Comparison of ENCODE assay signal across 22 cellular contexts in the genomic region with DNA sequence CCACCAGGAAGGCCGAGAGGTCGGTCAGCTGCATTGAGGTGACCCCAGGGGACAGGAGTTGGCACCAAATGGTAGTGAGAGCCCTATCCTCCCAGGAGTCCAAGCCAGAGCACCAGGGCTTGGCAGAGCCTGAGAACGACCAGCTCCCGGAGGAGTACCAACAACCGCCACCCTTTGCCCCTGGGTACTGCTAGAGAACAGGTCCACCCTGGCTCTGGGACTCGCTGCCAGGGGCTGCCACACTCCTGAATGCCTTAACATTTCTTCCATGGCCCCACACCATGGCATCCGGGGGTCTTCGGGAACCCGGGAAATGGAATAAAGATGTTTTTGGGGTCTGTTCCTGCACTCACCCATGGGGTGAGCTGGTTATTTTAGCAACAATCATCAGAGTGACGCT. TPM values are rescaled to one million over a fixed set of nuclear protein-coding genes. Genes with fewer than 3 reads are reported as not detected.
DNase-seq lines count a peak whose midpoint lies in the region; ATAC-seq and TF ChIP-seq lines count a peak whose summit lies in the region.
"Had no signal": no experiment of that assay in that cellular context is flagged by ENCODE, and none has a peak within 500 bp of the region (broad histone marks: within the 10 kb centered on the region; RNA-seq: fewer than 3 reads in every experiment).

No MANE protein-coding gene starts in this region.

- no peak overlapping the region for H3K27ac ChIP-seq in GM23248

- H3K4me1 Mint-ChIP-seq in activated CD4-positive, alpha-beta memory T cell treated with anti-CD3 and anti-CD28 coated beads, Interleukin-2, amount 10 ng/mL, durations not matched to agents 7 days and 5 days, result peaks cover 43% of the 10 kb centered on the region
- H3K4me1 Mint-ChIP-seq in activated CD4-positive, alpha-beta memory T cell treated with anti-CD3 and anti-CD28 coated beads for 36 hours (ENCODE audit: low read depth), result peaks cover 18% of the 10 kb centered on the region
- H3K4me1 Mint-ChIP-seq in immature natural killer cell, result peaks cover 41 to 49% of the 10 kb centered on the region in 2 donors
- peaks cover 63% of the 10 kb centered on the region for H3K4me1 Mint-ChIP-seq in stimulated activated memory B cell treated with anti-CD40 and anti-IgM and Interleukin-4, amounts not matched to agents 10 μg/mL and 1 μg/mL and 100 μg/mL, for 72 hours

- H3K9ac ChIP-seq in GM23248, result no peak overlapping the region
- H3K9ac ChIP-seq: SK-N-SH had no signal

- no peaks in the 10 kb centered on the region for H3K9me3 ChIP-seq in GM23248 (ENCODE audit: low read depth)
- H3K9me3 ChIP-seq: SK-N-SH had no signal

- H3K9me2 ChIP-seq in GM23248 (ENCODE audit: insufficient read depth), result no peaks in the 10 kb centered on the region
- H3K9me2 ChIP-seq: SK-N-SH had no signal

- H3K27me3 ChIP-seq in GM23248 (replicated peaks; ENCODE audit: insufficient read depth), result 0 out of 2 replicates have a peak, but pooled peaks cover 7% of the 10 kb centered on the region

- peaks cover 53% of the 10 kb centered on the region for H3K36me3 Mint-ChIP-seq in activated CD4-positive, alpha-beta memory T cell treated with anti-CD3 and anti-CD28 coated beads, Interleukin-2, amount 10 ng/mL, durations not matched to agents 7 days and 5 days (ENCODE audit: low read depth)
- peaks cover 45% of the 10 kb centered on the region for H3K36me3 Mint-ChIP-seq in activated CD4-positive, alpha-beta memory T cell treated with anti-CD3 and anti-CD28 coated beads for 36 hours
- peaks cover 20 to 46% (median 20%) of the 10 kb centered on the region in 3 donors for H3K36me3 Mint-ChIP-seq in immature natural killer cell
- peaks cover 56% of the 10 kb centered on the region for H3K36me3 Mint-ChIP-seq in stimulated activated memory B cell treated with anti-CD40 and anti-IgM and Interleukin-4, amounts not matched to agents 10 μg/mL and 1 μg/mL and 100 μg/mL, for 72 hours

- peak; percentile 12 for TF ChIP-seq POLR2A in GM18505 (IDR thresholded peaks at IDR 0.05; ENCODE audit: borderline replicate concordance, extremely low read depth, insufficient read depth, insufficient read length)
- TF ChIP-seq POLR2A in lower leg skin (IDR thresholded peaks at IDR 0.05), result no peak

- DNase-seq in activated CD4-positive, alpha-beta memory T cell treated with anti-CD3 and anti-CD28 coated beads, Interleukin-2, amount 10 ng/mL, durations not matched to agents 7 days and 5 days, result no peak
- DNase-seq in activated CD4-positive, alpha-beta memory T cell treated with anti-CD3 and anti-CD28 coated beads for 36 hours, result no peak
- DNase-seq in immature natural killer cell, result no peak
- DNase-seq in cerebellar cortex (ENCODE audit: low spot score), result no peak
- DNase-seq in lower leg skin (ENCODE audit: low spot score in 2 of 2), result no peak
- DNase-seq in GM23248, result no peak
- DNase-seq: 8988T; C1 segment of cervical spinal cord; Calu3; CD8-positive, alpha-beta memory T cell; DMS79 treated with DMSO at 0.1 percent for 48 hours; GF-D8; NCI-H2029; NCI-H446; NCI-H524 treated with DMSO at 0.1 percent for 48 hours; NCI-H774; SK-N-SH; SW 1271 had no signal

- in situ Hi-C loops in GM23248 (cut with MboI), result no loop called here

- POLR2A ChIA-PET in activated CD4-positive, alpha-beta memory T cell treated with anti-CD3 and anti-CD28 coated beads, Interleukin-2, amount 10 ng/mL, durations not matched to agents 7 days and 5 days (lab: Charles Lee), result interaction anchor here (1.0 to 5.5 kb wide), 4 partner anchors 10 to 19 kb away, joined by 3 to 39 read pairs (median 3); a partner anchor contains a TSS
- POLR2A ChIA-PET in activated CD4-positive, alpha-beta memory T cell treated with anti-CD3 and anti-CD28 coated beads for 36 hours (lab: Charles Lee), result no interaction called here

- H3K27ac Mint-ChIP-seq in activated CD4-positive, alpha-beta memory T cell treated with anti-CD3 and anti-CD28 coated beads, Interleukin-2, amount 10 ng/mL, durations not matched to agents 7 days and 5 days, result peak overlapping the region; percentile 21
- H3K27ac Mint-ChIP-seq in activated CD4-positive, alpha-beta memory T cell treated with anti-CD3 and anti-CD28 coated beads for 36 hours, result no peak overlapping the region
- H3K27ac Mint-ChIP-seq in immature natural killer cell, result peak overlapping the region in 4 of 6 donors; percentile 28 to 54 (median 46)
- H3K27ac Mint-ChIP-seq in stimulated activated memory B cell treated with anti-CD40 and anti-IgM and Interleukin-4, amounts not matched to agents 10 μg/mL and 1 μg/mL and 100 μg/mL, for 72 hours, result peak overlapping the region; percentile 56
- H3K27ac Mint-ChIP-seq: CD8-positive, alpha-beta memory T cell had no signal

- no peak for TF ChIP-seq CTCF in lower leg skin (IDR thresholded peaks at IDR 0.05)

- CTCF ChIA-PET in activated CD4-positive, alpha-beta memory T cell treated with anti-CD3 and anti-CD28 coated beads, Interleukin-2, amount 10 ng/mL, durations not matched to agents 7 days and 5 days (lab: Charles Lee), result no interaction called here
- CTCF ChIA-PET in activated CD4-positive, alpha-beta memory T cell treated with anti-CD3 and anti-CD28 coated beads for 36 hours (lab: Charles Lee), result interaction anchor here (0.9 kb wide), 1 partner anchor 95 kb away, joined by 4 read pairs; no protein-coding TSS in a partner anchor

- H4K20me1 ChIP-seq in GM23248 (ENCODE audit: insufficient read depth), result no peaks in the 10 kb centered on the region

- H3K4me1 ChIP-seq in GM23248 (ENCODE audit: insufficient read depth), result peaks cover 10% of the 10 kb centered on the region

- peaks cover 13% of the 10 kb centered on the region for H3F3A ChIP-seq in GM23248 (ENCODE audit: insufficient read depth)

- no peak overlapping the region for H2AFZ ChIP-seq in GM23248

- H3K4me2 ChIP-seq in GM23248 (ENCODE audit: unreplicated experiment), result no peak overlapping the region
- H3K4me2 ChIP-seq: SK-N-SH had no signal

- no peaks in the 10 kb centered on the region for H3K9me3 Mint-ChIP-seq in activated CD4-positive, alpha-beta memory T cell treated with anti-CD3 and anti-CD28 coated beads, Interleukin-2, amount 10 ng/mL, durations not matched to agents 7 days and 5 days
- H3K9me3 Mint-ChIP-seq in activated CD4-positive, alpha-beta memory T cell treated with anti-CD3 and anti-CD28 coated beads for 36 hours, result no peaks in the 10 kb centered on the region
- H3K9me3 Mint-ChIP-seq in immature natural killer cell, result no peaks in the 10 kb centered on the region
- no peaks in the 10 kb centered on the region for H3K9me3 Mint-ChIP-seq in stimulated activated memory B cell treated with anti-CD40 and anti-IgM and Interleukin-4, amounts not matched to agents 10 μg/mL and 1 μg/mL and 100 μg/mL, for 72 hours
- H3K9me3 Mint-ChIP-seq: CD8-positive, alpha-beta memory T cell had no signal

- intact Hi-C loops in activated CD4-positive, alpha-beta memory T cell treated with anti-CD3 and anti-CD28 coated beads for 36 hours (cut with micrococcal nuclease), result no loop called here
- intact Hi-C loops in lower leg skin (cut with DNase I; ENCODE audit: low total_unique reads), result loop anchor here (5.0 kb wide), 1 partner anchor 1570 kb away; no protein-coding TSS in a partner anchor

- H3K27me3 Mint-ChIP-seq in activated CD4-positive, alpha-beta memory T cell treated with anti-CD3 and anti-CD28 coated beads, Interleukin-2, amount 10 ng/mL, durations not matched to agents 7 days and 5 days, result no peaks in the 10 kb centered on the region
- no peaks in the 10 kb centered on the region for H3K27me3 Mint-ChIP-seq in activated CD4-positive, alpha-beta memory T cell treated with anti-CD3 and anti-CD28 coated beads for 36 hours
- peaks cover 0 to 8% (median 0%) of the 10 kb centered on the region in 3 donors for H3K27me3 Mint-ChIP-seq in immature natural killer cell (ENCODE audit: low read depth in 3 of 3)
- no peaks in the 10 kb centered on the region for H3K27me3 Mint-ChIP-seq in stimulated activated memory B cell treated with anti-CD40 and anti-IgM and Interleukin-4, amounts not matched to agents 10 μg/mL and 1 μg/mL and 100 μg/mL, for 72 hours
- H3K27me3 Mint-ChIP-seq: CD8-positive, alpha-beta memory T cell had no signal

- 75 to 81% methylated on average over 10 of the region's 10 CpGs for WGBS in lower leg skin, 2 donors
- WGBS in GM23248 (ENCODE audit: low coverage in 1 of 2, low lambda C conversion rate in 2 of 2, missing lambda C conversion rate in 2 of 2), 2 experiments, result 73 to 78% methylated on average over 9 to 10 of the region's 10 CpGs

- no peak overlapping the region for H3K4me3 Mint-ChIP-seq in activated CD4-positive, alpha-beta memory T cell treated with anti-CD3 and anti-CD28 coated beads, Interleukin-2, amount 10 ng/mL, durations not matched to agents 7 days and 5 days
- no peak overlapping the region for H3K4me3 Mint-ChIP-seq in activated CD4-positive, alpha-beta memory T cell treated with anti-CD3 and anti-CD28 coated beads for 36 hours
- H3K4me3 Mint-ChIP-seq in immature natural killer cell, result no peak overlapping the region
- no peak overlapping the region for H3K4me3 Mint-ChIP-seq in stimulated activated memory B cell treated with anti-CD40 and anti-IgM and Interleukin-4, amounts not matched to agents 10 μg/mL and 1 μg/mL and 100 μg/mL, for 72 hours

- no peaks in the 10 kb centered on the region for H3K79me2 ChIP-seq in GM23248 (ENCODE audit: insufficient read depth)

- ATAC-seq in GM18505 (IDR thresholded peaks at IDR 0.05; ENCODE audit: unreplicated experiment), result no peak
- ATAC-seq in stimulated activated memory B cell treated with anti-CD40 and anti-IgM and Interleukin-4, amounts not matched to agents 10 μg/mL and 1 μg/mL and 100 μg/mL, for 72 hours, result no peak
- ATAC-seq: HCT116 had no signal

- no peaks in the 10 kb centered on the region for H3K36me3 ChIP-seq in GM23248 (ENCODE audit: low read depth)

- H3K4me3 ChIP-seq in lower leg skin (ENCODE audit: low read depth, poor library complexity, severe bottlenecking) (no peak overlapping the region), GM23248 (no peak overlapping the region)

RNA-seq across cellular contexts. Expression of a gene that starts 14.1 kb away (rescaled TPM):
- 100 to 1,000 TPM; 101 to 110 TPM for total RNA-seq in activated CD4-positive, alpha-beta memory T cell treated with anti-CD3 and anti-CD28 coated beads, Interleukin-2, amount 10 ng/mL, durations not matched to agents 7 days and 5 days
- 10 to 100 TPM; 23.6 to 26.1 TPM for total RNA-seq in activated CD4-positive, alpha-beta memory T cell treated with anti-CD3 and anti-CD28 coated beads for 36 hours
- polyA plus RNA-seq in immature natural killer cell (100 to 1,000 TPM in 1 of 3 donors, 10 to 100 TPM in 2; 70.4 to 127 (median 97.4) TPM), GM23248 (2016; fragmentation: Nextera tagmentation; extraction: Ambion mirVana) (0.13 TPM in 1 of 2 replicates, not detected in the other)
- under 1 TPM in 1 of 4 donors, not detected in 3; 0.45 TPM for total RNA-seq in lower leg skin
- total RNA-seq in GM23248 (2014; rRNA removed; shearing (Covaris generic)), result not detected in 2 replicates
- total RNA-seq: H4 had no signal
- polyA plus RNA-seq: SK-N-SH had no signal

RNA-seq across cellular contexts. Expression of a gene that starts 15.7 kb away (rescaled TPM):
- not detected for total RNA-seq in activated CD4-positive, alpha-beta memory T cell treated with anti-CD3 and anti-CD28 coated beads, Interleukin-2, amount 10 ng/mL, durations not matched to agents 7 days and 5 days
- not detected for total RNA-seq in activated CD4-positive, alpha-beta memory T cell treated with anti-CD3 and anti-CD28 coated beads for 36 hours
- polyA plus RNA-seq in immature natural killer cell (not detected), GM23248 (2016; fragmentation: Nextera tagmentation; extraction: Ambion mirVana) (not detected in 2 replicates)
- not detected for total RNA-seq in lower leg skin
- total RNA-seq in GM23248 (2014; rRNA removed; shearing (Covaris generic)), result not detected in 2 replicates
- total RNA-seq: Calu3; CD8-positive, alpha-beta memory T cell; H4 had no signal
- polyA plus RNA-seq: CD8-positive, alpha-beta memory T cell; SK-N-SH had no signal

RNA-seq across cellular contexts. Expression of a gene that starts 27.6 kb away (rescaled TPM):
- 10 to 100 TPM; 66.0 to 70.8 TPM for total RNA-seq in activated CD4-positive, alpha-beta memory T cell treated with anti-CD3 and anti-CD28 coated beads, Interleukin-2, amount 10 ng/mL, durations not matched to agents 7 days and 5 days
- 10 to 100 TPM; 43.8 to 44.3 TPM for total RNA-seq in activated CD4-positive, alpha-beta memory T cell treated with anti-CD3 and anti-CD28 coated beads for 36 hours
- 100 to 1,000 TPM; 156 to 225 (median 179) TPM for polyA plus RNA-seq in immature natural killer cell
- 100 to 1,000 TPM in 3 of 4 donors, 10 to 100 TPM in 1; 95.3 to 114 (median 105) TPM for total RNA-seq in lower leg skin
- total RNA-seq in GM23248 (2014; rRNA removed; shearing (Covaris generic)), result 114 and 120 TPM in 2 replicates
- 122 and 126 TPM in 2 replicates for polyA plus RNA-seq in GM23248 (2016; fragmentation: Nextera tagmentation; extraction: Ambion mirVana)

RNA-seq across cellular contexts. Expression of a gene that starts 40.1 kb away (rescaled TPM):
- total RNA-seq in activated CD4-positive, alpha-beta memory T cell treated with anti-CD3 and anti-CD28 coated beads, Interleukin-2, amount 10 ng/mL, durations not matched to agents 7 days and 5 days, result 100 to 1,000 TPM; 131 to 151 TPM
- 100 to 1,000 TPM; 100 to 113 TPM for total RNA-seq in activated CD4-positive, alpha-beta memory T cell treated with anti-CD3 and anti-CD28 coated beads for 36 hours
- polyA plus RNA-seq in immature natural killer cell (100 to 1,000 TPM; 128 to 178 (median 173) TPM), GM23248 (2016; fragmentation: Nextera tagmentation; extraction: Ambion mirVana) (96.2 and 99.6 TPM in 2 replicates)
- 10 to 100 TPM; 47.2 to 66.9 (median 48.6) TPM for total RNA-seq in lower leg skin
- 86.6 and 90.0 TPM in 2 replicates for total RNA-seq in GM23248 (2014; rRNA removed; shearing (Covaris generic))

RNA-seq across cellular contexts. Expression of a gene that starts 45.9 kb away (rescaled TPM):
- total RNA-seq in activated CD4-positive, alpha-beta memory T cell treated with anti-CD3 and anti-CD28 coated beads, Interleukin-2, amount 10 ng/mL, durations not matched to agents 7 days and 5 days, result 100 to 1,000 TPM; 141 to 147 TPM
- total RNA-seq in activated CD4-positive, alpha-beta memory T cell treated with anti-CD3 and anti-CD28 coated beads for 36 hours, result 100 to 1,000 TPM; 146 to 154 TPM
- polyA plus RNA-seq in immature natural killer cell (100 to 1,000 TPM; 110 to 184 (median 126) TPM), GM23248 (2016; fragmentation: Nextera tagmentation; extraction: Ambion mirVana) (106 and 112 TPM in 2 replicates)
- 10 to 100 TPM; 43.3 to 58.2 (median 50.8) TPM for total RNA-seq in lower leg skin
- total RNA-seq in GM23248 (2014; rRNA removed; shearing (Covaris generic)), result 29.5 and 42.6 TPM in 2 replicates

Comparison
In these comparisons a context has a peak if more than half of its experiments do, and no peak if none do; other contexts are left out.
1. RNA of a gene that starts 14.1 kb away (total RNA-seq): 101 to 110 TPM in activated CD4-positive, alpha-beta memory T cell treated with anti-CD3 and anti-CD28 coated beads, Interleukin-2, amount 10 ng/mL, durations not matched to agents 7 days and 5 days and 23.6 to 26.1 TPM in activated CD4-positive, alpha-beta memory T cell treated with anti-CD3 and anti-CD28 coated beads for 36 hours; 0.45 TPM in lower leg skin and not detected in GM23248; every median in the first group is over 10 times any median in the second.